In the genomic region with DNA sequence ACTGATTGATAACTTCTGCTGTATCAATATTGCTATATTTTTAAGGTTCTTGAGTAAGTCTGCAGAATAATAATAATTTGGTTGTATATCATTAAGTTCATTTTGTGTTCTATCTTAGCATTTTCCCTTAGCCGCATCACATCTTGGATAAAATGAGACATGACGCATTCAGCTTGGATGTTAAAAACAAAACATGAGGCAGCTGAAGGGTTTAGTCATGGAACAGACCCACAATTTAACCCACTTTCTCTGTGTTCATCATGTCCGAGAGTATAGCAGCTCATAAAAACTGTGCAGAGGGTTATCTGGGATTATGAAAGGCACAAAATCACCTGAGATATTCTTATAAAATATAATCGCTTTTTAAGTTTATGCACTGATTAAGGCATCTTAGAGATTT, we compare ENCODE assay signal across 12 cellular contexts.
"Had no signal": no experiment of that assay in that cellular context is flagged by ENCODE, and none has a peak within 500 bp of the region (broad histone marks: within the 10 kb centered on the region; RNA-seq: fewer than 3 reads in every experiment).

No MANE protein-coding gene starts in this region.

- H3K27me3 ChIP-seq: esophagus muscularis mucosa, neutrophil had no signal

- H3K36me3 ChIP-seq: esophagus muscularis mucosa, neutrophil had no signal

- H3K4me3 ChIP-seq: esophagus muscularis mucosa had no signal

- DNase-seq: activated CD4-positive, alpha-beta T cell treated with anti-CD3 and anti-CD28 coated beads, Interleukin-2, amount 10 ng/mL, durations not matched to agents 24 days and 14 days; activated naive CD4-positive, alpha-beta T cell treated with anti-CD3 and anti-CD28 coated beads, Interleukin-2, amount 50 U/mL, for 16 hours; amygdala; naive thymus-derived CD4-positive, alpha-beta T cell; posterior cingulate gyrus; stimulated activated CD4-positive, alpha-beta T cell treated with anti-CD3 and anti-CD28 coated beads, Interleukin-1b, Interleukin-23, amount 100 ng/mL, for 48 hours; stimulated activated naive B cell treated with anti-CD40 and anti-IgM and Interleukin-4, amounts not matched to agents 10 μg/mL and 1 μg/mL and 100 μg/mL, for 72 hours; substantia nigra; trophoblast cell had no signal

- H3K4me1 ChIP-seq: esophagus muscularis mucosa had no signal

- ATAC-seq: naive thymus-derived CD4-positive, alpha-beta T cell; stimulated activated naive B cell treated with anti-CD40 and anti-IgM and Interleukin-4, amounts not matched to agents 10 μg/mL and 1 μg/mL and 100 μg/mL, for 72 hours; WTC11 had no signal

- H3K27ac ChIP-seq: esophagus muscularis mucosa, neutrophil had no signal

- H3K9me3 ChIP-seq: esophagus muscularis mucosa, neutrophil had no signal
